13 cellular contexts compared by ENCODE assay signal in the genomic region with DNA sequence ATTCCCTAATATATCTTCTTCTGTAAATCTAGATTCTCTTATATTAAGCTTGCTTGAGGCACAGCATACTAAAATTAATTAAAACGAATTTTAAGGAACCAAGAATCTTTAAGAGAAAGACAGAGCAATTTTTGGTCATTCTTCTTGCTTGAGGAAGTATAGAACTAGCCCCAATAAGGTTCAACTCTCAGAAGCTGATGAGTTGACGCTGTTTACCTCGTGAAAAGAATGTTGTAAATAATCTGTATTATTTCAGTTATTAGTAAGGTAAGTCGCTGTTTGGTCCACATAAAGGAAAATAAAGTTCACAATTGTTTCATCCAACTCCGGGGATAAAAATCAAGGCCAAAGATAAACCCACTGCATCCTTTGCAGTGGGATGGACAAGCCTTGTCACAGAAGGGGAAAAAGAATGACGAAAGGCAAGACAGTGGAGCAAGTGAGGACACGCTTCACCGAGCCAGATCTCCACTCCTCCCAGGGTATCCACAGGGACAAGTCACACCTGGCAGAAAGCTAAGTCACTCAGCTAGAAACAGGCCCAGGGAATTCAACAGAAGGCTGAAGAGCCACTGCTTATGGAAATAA. TPM values are rescaled to one million over a fixed set of nuclear protein-coding genes. Genes with fewer than 3 reads are reported as not detected.
DNase-seq lines count a peak whose midpoint lies in the region; ATAC-seq and TF ChIP-seq lines count a peak whose summit lies in the region.
"Had no signal": no experiment of that assay in that cellular context is flagged by ENCODE, and none has a peak within 500 bp of the region (broad histone marks: within the 10 kb centered on the region; RNA-seq: fewer than 3 reads in every experiment).

No MANE protein-coding gene starts in this region.

- peaks cover 51% of the 10 kb centered on the region for H3K36me3 ChIP-seq in OCI-LY3 (replicated peaks; ENCODE audit: low read depth, low read length)
- H3K36me3 ChIP-seq in lower lobe of right lung = no peaks in the 10 kb centered on the region
- H3K36me3 ChIP-seq: neural progenitor cell had no signal

- H2AFZ ChIP-seq in OCI-LY3 (ENCODE audit: low read depth, low read length) = no peak overlapping the region
- H2AFZ ChIP-seq: neural progenitor cell had no signal

- peak; percentile 18 for ATAC-seq in GM21737 (IDR thresholded peaks at IDR 0.05; ENCODE audit: unreplicated experiment)
- ATAC-seq in lower lobe of right lung = no peak

- H3K79me2 ChIP-seq in OCI-LY3 (ENCODE audit: low read length) = peaks cover 79% of the 10 kb centered on the region

- H4K20me1 ChIP-seq in OCI-LY3 (ENCODE audit: insufficient read depth, low read length) = no peaks in the 10 kb centered on the region

- H3K27ac ChIP-seq in OCI-LY3 (ENCODE audit: low read length) (peak overlapping the region; percentile 99), lower lobe of right lung (no peak overlapping the region)
- H3K27ac ChIP-seq: HL-60, neural progenitor cell had no signal

- peak overlapping the region; percentile 94 for H3K4me2 ChIP-seq in OCI-LY3 (ENCODE audit: low read length)
- H3K4me2 ChIP-seq: neural progenitor cell had no signal

- H3K9ac ChIP-seq in OCI-LY3 (ENCODE audit: low read length) = peak overlapping the region; percentile 96
- H3K9ac ChIP-seq: neural progenitor cell had no signal

- H3K4me1 ChIP-seq in OCI-LY3 (ENCODE audit: low read length) = peaks cover 81% of the 10 kb centered on the region
- H3K4me1 ChIP-seq in lower lobe of right lung = no peaks in the 10 kb centered on the region
- H3K4me1 ChIP-seq: neural progenitor cell had no signal

- H3K27me3 ChIP-seq in OCI-LY3 (ENCODE audit: low read depth, low read length) (no peaks in the 10 kb centered on the region), lower lobe of right lung (ENCODE audit: low read depth) (peaks cover 6% of the 10 kb centered on the region)
- H3K27me3 ChIP-seq: neural progenitor cell had no signal

- H3K9me3 ChIP-seq in OCI-LY3 (ENCODE audit: insufficient read depth, low read length) (no peaks in the 10 kb centered on the region), lower lobe of right lung (no peaks in the 10 kb centered on the region)

- TF ChIP-seq CTCF in GM12865 (IDR thresholded peaks at IDR 0.05; ENCODE audit: insufficient read depth, low read depth, low read length, missing control alignments) (no peak), OCI-LY3 (IDR thresholded peaks at IDR 0.05; ENCODE audit: low read depth, low read length) (no peak), lower lobe of right lung (IDR thresholded peaks at IDR 0.05) (no peak)

- peak overlapping the region; percentile 97 for H3K4me3 ChIP-seq in GM12865 (ENCODE audit: low read depth, low read length)
- H3K4me3 ChIP-seq in OCI-LY3 (ENCODE audit: low read length) = peak overlapping the region; percentile 85
- peak overlapping the region; percentile 6 for H3K4me3 ChIP-seq in lower lobe of right lung
- H3K4me3 ChIP-seq: neural progenitor cell had no signal

- intact Hi-C loops in lower lobe of right lung (cut with DNase I) = no loop called here

- DNase-seq in GM12865 (ENCODE audit: low read depth) (no peak), lower lobe of right lung (no peak), GM19238 (ENCODE audit: insufficient read length, low spot score) (no peak), NCI-H2029 (lab: John Stamatoyannopoulos, UW) (no peak), LoVo (ENCODE audit: low spot score) (no peak), NCI-H1930 (lab: John Stamatoyannopoulos, UW) (no peak)
- DNase-seq: dermis blood vessel endothelial cell, GDM1, NCI-H2081 had no signal

RNA-seq across cellular contexts. Expression of gene POU2AF1, which starts 0.8 kb away (rescaled TPM):
- total RNA-seq in lower lobe of right lung = 3.4 TPM
- total RNA-seq: dermis blood vessel endothelial cell had no signal

Comparison
In these comparisons a context has a peak if more than half of its experiments do, and no peak if none do; other contexts are left out.
1. H3K4me3 ChIP-seq: peak in every context shown above with its lines; median percentile 97 in GM12865; 85 in OCI-LY3; 6 in lower lobe of right lung.